ENCODE assay signal across 2 cellular contexts in the genomic region with DNA sequence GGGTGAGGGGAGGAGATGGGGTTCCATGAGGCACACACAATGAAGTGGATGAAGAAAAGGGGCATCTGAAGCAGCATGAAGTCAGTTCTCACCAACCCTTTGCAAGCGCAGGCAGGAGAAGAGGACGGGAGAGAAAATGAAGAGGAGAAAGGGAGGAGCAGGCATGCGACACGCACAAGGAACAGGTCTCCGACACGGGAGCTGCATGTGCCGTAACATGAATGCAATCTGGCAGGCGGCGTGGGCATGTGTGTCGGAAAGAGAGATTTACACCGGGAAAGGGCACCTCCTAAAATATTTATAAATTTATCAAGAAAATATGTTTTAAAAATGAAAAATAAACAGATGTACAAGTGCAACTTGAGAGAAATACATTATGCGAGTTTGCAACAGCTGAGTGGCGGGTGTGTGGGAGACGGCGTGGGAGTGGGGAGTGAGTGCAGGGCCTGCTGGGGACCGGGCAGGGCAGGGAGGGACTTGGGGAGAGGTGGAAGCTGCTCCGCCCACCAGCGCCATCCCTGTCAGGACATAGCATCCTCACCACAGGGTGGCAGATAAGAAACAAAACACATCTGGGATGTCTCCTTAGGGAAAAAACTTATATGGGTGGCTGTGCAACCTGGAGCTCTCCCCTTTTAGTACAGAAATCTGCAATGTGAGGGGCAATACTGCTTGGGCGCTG.
TF ChIP-seq lines count a peak whose summit lies in the region.

No MANE protein-coding gene starts in this region.

TF ChIP-seq in HEK293, 187 proteins besides CTCF, POLR2A, EP300 and RAD21:
- TF ChIP-seq EGR2 (tag by site-specific recombination; IDR thresholded peaks at IDR 0.05; ENCODE audit: low read depth) (peak; percentile 82), ZNF514 (tag by site-specific recombination; IDR thresholded peaks at IDR 0.05) (no peak), ZBTB21 (tag by site-specific recombination; IDR thresholded peaks at IDR 0.05) (no peak), ZFHX2 (tag by site-specific recombination; conservative IDR thresholded peaks at IDR 0.05) (peak; percentile 84), ZIC2 (tag by site-specific recombination; IDR thresholded peaks at IDR 0.05) (no peak)

TF ChIP-seq in H1, 55 proteins besides CTCF, POLR2A, EP300 and RAD21:
- TF ChIP-seq HDAC2 (IDR thresholded peaks at IDR 0.05; ENCODE audit: borderline replicate concordance in 1 of 2, low read depth in 2 of 2, low read length in 2 of 2): no peak
- TF ChIP-seq, protein P1, sequence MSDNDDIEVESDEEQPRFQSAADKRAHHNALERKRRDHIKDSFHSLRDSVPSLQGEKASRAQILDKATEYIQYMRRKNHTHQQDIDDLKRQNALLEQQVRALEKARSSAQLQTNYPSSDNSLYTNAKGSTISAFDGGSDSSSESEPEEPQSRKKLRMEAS (IDR thresholded peaks at IDR 0.05): no peak
- TF ChIP-seq BCL11A (IDR thresholded peaks at IDR 0.05; ENCODE audit: low read depth in 2 of 2, low read length in 2 of 2): no peak
- no peak for TF ChIP-seq SRF (IDR thresholded peaks at IDR 0.05; ENCODE audit: low read depth, low read length)
- no peak for TF ChIP-seq KDM5A (IDR thresholded peaks at IDR 0.05; ENCODE audit: low read length)
- no peak for TF ChIP-seq JUND (IDR thresholded peaks at IDR 0.05; ENCODE audit: low read length)
- no peak for TF ChIP-seq TAF7 (optimal IDR thresholded peaks at IDR 0.05; ENCODE audit: borderline replicate concordance, low read depth, low read length)
- no peak for TF ChIP-seq PHF8 (conservative IDR thresholded peaks at IDR 0.05; ENCODE audit: low read depth, low read length)
- TF ChIP-seq FOSL1 (IDR thresholded peaks at IDR 0.05; ENCODE audit: insufficient read depth, low read depth, low read length): no peak
- no peak for TF ChIP-seq SIN3A (conservative IDR thresholded peaks at IDR 0.05 in 1 of 2, IDR thresholded peaks at IDR 0.05 in 1 of 2; ENCODE audit: low read depth in 1 of 2, low read length in 2 of 2)
- TF ChIP-seq, protein P2, sequence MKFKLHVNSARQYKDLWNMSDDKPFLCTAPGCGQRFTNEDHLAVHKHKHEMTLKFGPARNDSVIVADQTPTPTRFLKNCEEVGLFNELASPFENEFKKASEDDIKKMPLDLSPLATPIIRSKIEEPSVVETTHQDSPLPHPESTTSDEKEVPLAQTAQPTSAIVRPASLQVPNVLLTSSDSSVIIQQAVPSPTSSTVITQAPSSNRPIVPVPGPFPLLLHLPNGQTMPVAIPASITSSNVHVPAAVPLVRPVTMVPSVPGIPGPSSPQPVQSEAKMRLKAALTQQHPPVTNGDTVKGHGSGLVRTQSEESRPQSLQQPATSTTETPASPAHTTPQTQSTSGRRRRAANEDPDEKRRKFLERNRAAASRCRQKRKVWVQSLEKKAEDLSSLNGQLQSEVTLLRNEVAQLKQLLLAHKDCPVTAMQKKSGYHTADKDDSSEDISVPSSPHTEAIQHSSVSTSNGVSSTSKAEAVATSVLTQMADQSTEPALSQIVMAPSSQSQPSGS (IDR thresholded peaks at IDR 0.05; ENCODE audit: low read length): no peak
- no peak for TF ChIP-seq TEAD4 (IDR thresholded peaks at IDR 0.05; ENCODE audit: low read depth, low read length)
- no peak for TF ChIP-seq SIRT6 (IDR thresholded peaks at IDR 0.05; ENCODE audit: low read length)
- no peak for TF ChIP-seq YY1 (IDR thresholded peaks at IDR 0.05; ENCODE audit: low read depth, low read length)
